ENCODE assay signal across 1 cellular context in the genomic region with DNA sequence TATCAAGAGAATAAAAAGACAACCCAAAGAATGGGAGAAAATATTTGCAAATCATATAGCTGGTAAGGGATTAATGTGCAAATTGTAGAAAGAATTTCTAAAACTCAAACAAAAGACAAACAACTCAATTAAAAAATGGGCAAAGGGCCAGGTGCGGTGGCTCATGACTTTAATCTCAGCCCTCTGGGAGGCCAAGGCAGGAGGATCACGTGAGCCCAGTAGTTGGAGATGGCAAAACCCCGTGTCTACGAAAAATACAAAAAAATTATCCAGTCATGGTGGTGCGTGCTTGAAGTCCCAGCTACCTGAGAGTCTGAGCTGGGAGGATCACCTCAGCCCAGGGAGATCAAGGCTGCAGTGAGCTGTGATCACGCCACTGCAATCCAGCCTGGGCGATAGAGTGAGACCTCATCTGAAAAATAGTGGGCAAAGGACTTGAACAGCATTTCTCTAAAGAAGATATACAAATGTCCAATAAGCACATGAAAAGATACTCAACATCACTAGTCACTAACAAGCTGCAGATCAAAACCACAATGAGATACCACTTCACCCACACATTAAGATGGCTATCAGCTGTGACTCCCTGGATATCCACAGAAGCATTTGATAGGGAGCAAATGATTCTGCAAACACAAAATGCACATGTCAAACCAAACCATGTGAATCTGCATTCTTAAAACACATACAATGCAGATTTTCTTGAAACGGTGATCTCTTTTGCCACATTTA.
TF ChIP-seq lines count a peak whose summit lies in the region.

No MANE protein-coding gene starts in this region.

TF ChIP-seq in K562, 482 proteins besides CTCF, POLR2A, EP300 and RAD21 (continued from another document):
- TF ChIP-seq HNRNPH1 (optimal IDR thresholded peaks at IDR 0.05; ENCODE audit: low read depth, low read length) (no peak), SMAD1 (IDR thresholded peaks at IDR 0.05; ENCODE audit: low read depth, low read length, partially characterized antibody) (no peak), CREM (IDR thresholded peaks at IDR 0.05; ENCODE audit: low read depth) (no peak), ZNF699 (CRISPR knock-in tag; IDR thresholded peaks at IDR 0.05; ENCODE audit: insufficient replicate concordance) (no peak), SMARCC2 (IDR thresholded peaks at IDR 0.05; ENCODE audit: low read depth) (no peak), RREB1 (CRISPR knock-in tag; IDR thresholded peaks at IDR 0.05) (no peak)
